In genomic region chr3:46900007-46900292, GRCh38 we compare ENCODE assay signal across 1 cellular context.
TF ChIP-seq lines count a peak whose summit lies in the region.

No MANE protein-coding gene starts in this region.

TF ChIP-seq in Ishikawa, 13 proteins besides CTCF, POLR2A, EP300 and RAD21 (continued from another document):
- no peak for TF ChIP-seq REST (IDR thresholded peaks at IDR 0.05; ENCODE audit: low read depth)
